23 cellular contexts compared by ENCODE assay signal in genomic region chr2:77013457-77013856, GRCh38.
"Had no signal": no experiment of that assay in that cellular context is flagged by ENCODE, and none has a peak within 500 bp of the region (broad histone marks: within the 10 kb centered on the region; RNA-seq: fewer than 3 reads in every experiment).

No MANE protein-coding gene starts in this region.

- H3K27ac ChIP-seq: coronary artery, esophagus muscularis mucosa, foreskin keratinocyte, gastroesophageal sphincter, heart right ventricle, parathyroid adenoma, psoas muscle, thoracic aorta, transverse colon, upper lobe of right lung, uterus had no signal

- H3K9ac ChIP-seq: parathyroid adenoma had no signal

- H3K36me3 ChIP-seq: esophagus muscularis mucosa, gastroesophageal sphincter, heart right ventricle, thoracic aorta, transverse colon, upper lobe of right lung, uterus had no signal

- H3K27me3 ChIP-seq: esophagus muscularis mucosa, foreskin keratinocyte, gastroesophageal sphincter, heart right ventricle, transverse colon, upper lobe of right lung, uterus had no signal

- ATAC-seq: gastroesophageal sphincter; heart right ventricle; left ventricle myocardium superior; natural killer cell; psoas muscle; right cardiac atrium; stimulated activated naive B cell treated with anti-CD40 and anti-IgM and Interleukin-4, amounts not matched to agents 10 μg/mL and 1 μg/mL and 100 μg/mL, for 72 hours; upper lobe of right lung had no signal

- H3K4me3 ChIP-seq: coronary artery, esophagus muscularis mucosa, gastroesophageal sphincter, heart right ventricle, lung, psoas muscle, thoracic aorta, transverse colon, upper lobe of right lung, uterus had no signal

- DNase-seq: dermis blood vessel endothelial cell; effector memory CD4-positive, alpha-beta T cell; heart right ventricle; hippocampal formation; left cardiac atrium; left ventricle myocardium superior; natural killer cell; psoas muscle; right cardiac atrium; small intestine; stimulated activated CD4-positive, alpha-beta T cell treated with anti-CD3 and anti-CD28 coated beads, Interleukin-15, amount 100 ng/mL, for 24 hours; stimulated activated CD4-positive, alpha-beta T cell treated with anti-CD3 and anti-CD28 coated beads, Interleukin-2, amount 100 ng/mL, for 48 hours; stimulated activated naive B cell treated with anti-CD40 and anti-IgM and Interleukin-4, amounts not matched to agents 10 μg/mL and 1 μg/mL and 100 μg/mL, for 72 hours; transverse colon; upper lobe of right lung; uterus had no signal

- H3K4me1 ChIP-seq: esophagus muscularis mucosa, gastroesophageal sphincter, heart right ventricle, parathyroid adenoma, psoas muscle, transverse colon, upper lobe of right lung, uterus had no signal

- H3K79me2 ChIP-seq: parathyroid adenoma had no signal

- H2AFZ ChIP-seq: parathyroid adenoma had no signal

- H3K9me3 ChIP-seq: esophagus muscularis mucosa, gastroesophageal sphincter, psoas muscle, thoracic aorta, transverse colon, upper lobe of right lung, uterus had no signal
